In genomic region chr10:102119417-102120141, GRCh38 we compare ENCODE assay signal across 2 cellular contexts.
TF ChIP-seq lines count a peak whose summit lies in the region.

No MANE protein-coding gene starts in this region.

TF ChIP-seq in SK-N-SH treated with all-trans-retinoic acid at 6 μM for 48 hours, 23 proteins besides CTCF, POLR2A, EP300 and RAD21:
- TF ChIP-seq ESRRG (CRISPR knock-in tag; IDR thresholded peaks at IDR 0.05) (no peak), GLIS3 (CRISPR knock-in tag; IDR thresholded peaks at IDR 0.05) (no peak), TCF4 (CRISPR knock-in tag; IDR thresholded peaks at IDR 0.05; ENCODE audit: borderline replicate concordance) (no peak), ZNF70 (CRISPR knock-in tag; IDR thresholded peaks at IDR 0.05) (no peak), CSDC2 (CRISPR knock-in tag; IDR thresholded peaks at IDR 0.05) (no peak), PATZ1 (CRISPR knock-in tag; IDR thresholded peaks at IDR 0.05; ENCODE audit: borderline replicate concordance) (peak; percentile 99)

TF ChIP-seq in K562, 482 proteins besides CTCF, POLR2A, EP300 and RAD21 (continues in another document):
- no peak for TF ChIP-seq CBFA2T3 (IDR thresholded peaks at IDR 0.05)
- no peak for TF ChIP-seq ATF3 (IDR thresholded peaks at IDR 0.05)
- TF ChIP-seq ATF3 (CRISPR knock-in tag; conservative IDR thresholded peaks at IDR 0.05): no peak
- TF ChIP-seq ZNF431 (CRISPR knock-in tag; IDR thresholded peaks at IDR 0.05): no peak
- no peak for TF ChIP-seq NCOA2 (IDR thresholded peaks at IDR 0.05; ENCODE audit: partially characterized antibody in 2 of 2)
- TF ChIP-seq, protein P1, sequence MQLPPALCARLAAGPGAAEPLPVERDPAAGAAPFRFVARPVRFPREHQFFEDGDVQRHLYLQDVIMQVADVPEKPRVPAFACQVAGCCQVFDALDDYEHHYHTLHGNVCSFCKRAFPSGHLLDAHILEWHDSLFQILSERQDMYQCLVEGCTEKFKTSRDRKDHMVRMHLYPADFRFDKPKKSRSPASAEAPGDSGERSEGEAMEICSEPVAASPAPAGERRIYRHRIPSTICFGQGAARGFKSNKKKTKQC (CRISPR knock-in tag; IDR thresholded peaks at IDR 0.05): no peak
- TF ChIP-seq MCM3 (IDR thresholded peaks at IDR 0.05): no peak
- no peak for TF ChIP-seq DACH1 (IDR thresholded peaks at IDR 0.05; ENCODE audit: partially characterized antibody)
- TF ChIP-seq ZNF175 (CRISPR knock-in tag; IDR thresholded peaks at IDR 0.05; ENCODE audit: low read depth): no peak
- no peak for TF ChIP-seq ATF7 (IDR thresholded peaks at IDR 0.05)
- no peak for TF ChIP-seq ZNF592 (IDR thresholded peaks at IDR 0.05)
- TF ChIP-seq FOS (IDR thresholded peaks at IDR 0.05; ENCODE audit: extremely low read depth, insufficient read length): peak; percentile 72
- no peak for TF ChIP-seq MCM2 (IDR thresholded peaks at IDR 0.05; ENCODE audit: low read depth)
- TF ChIP-seq ZNF76 (CRISPR knock-in tag; IDR thresholded peaks at IDR 0.05; ENCODE audit: borderline replicate concordance): no peak
- no peak for TF ChIP-seq YBX1 (IDR thresholded peaks at IDR 0.05)
- TF ChIP-seq PATZ1 (CRISPR knock-in tag; IDR thresholded peaks at IDR 0.05; ENCODE audit: borderline replicate concordance): no peak
- no peak for TF ChIP-seq NR1H2 (CRISPR knock-in tag; IDR thresholded peaks at IDR 0.05)
- no peak for TF ChIP-seq HCFC1 (IDR thresholded peaks at IDR 0.05; ENCODE audit: low read depth, low read length)
- TF ChIP-seq PHB (CRISPR knock-in tag; IDR thresholded peaks at IDR 0.05): no peak
- TF ChIP-seq ZNF655 (CRISPR knock-in tag; IDR thresholded peaks at IDR 0.05): no peak
- TF ChIP-seq, protein P2, sequence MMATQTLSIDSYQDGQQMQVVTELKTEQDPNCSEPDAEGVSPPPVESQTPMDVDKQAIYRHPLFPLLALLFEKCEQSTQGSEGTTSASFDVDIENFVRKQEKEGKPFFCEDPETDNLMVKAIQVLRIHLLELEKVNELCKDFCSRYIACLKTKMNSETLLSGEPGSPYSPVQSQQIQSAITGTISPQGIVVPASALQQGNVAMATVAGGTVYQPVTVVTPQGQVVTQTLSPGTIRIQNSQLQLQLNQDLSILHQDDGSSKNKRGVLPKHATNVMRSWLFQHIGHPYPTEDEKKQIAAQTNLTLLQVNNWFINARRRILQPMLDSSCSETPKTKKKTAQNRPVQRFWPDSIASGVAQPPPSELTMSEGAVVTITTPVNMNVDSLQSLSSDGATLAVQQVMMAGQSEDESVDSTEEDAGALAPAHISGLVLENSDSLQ (IDR thresholded peaks at IDR 0.05): peak; percentile 56
- TF ChIP-seq HDAC1 (IDR thresholded peaks at IDR 0.05): peak in 1 of 2 experiments; percentile 6; a peak in 1 of 4 replicates
- no peak for TF ChIP-seq POLR2AphosphoS5 (IDR thresholded peaks at IDR 0.05; ENCODE audit: control insufficient read depth, insufficient read depth, low read depth, low read length)
- TF ChIP-seq PHTF2 (CRISPR knock-in tag; IDR thresholded peaks at IDR 0.05): no peak
- no peak for TF ChIP-seq SMARCB1 (IDR thresholded peaks at IDR 0.05; ENCODE audit: insufficient read length, low read depth)
- TF ChIP-seq CREB3L1 (IDR thresholded peaks at IDR 0.05; ENCODE audit: borderline replicate concordance, low read depth): no peak
- TF ChIP-seq THRAP3 (IDR thresholded peaks at IDR 0.05; ENCODE audit: borderline replicate concordance): no peak
- TF ChIP-seq SREBF2 (CRISPR knock-in tag; IDR thresholded peaks at IDR 0.05): no peak
- TF ChIP-seq, protein P3, sequence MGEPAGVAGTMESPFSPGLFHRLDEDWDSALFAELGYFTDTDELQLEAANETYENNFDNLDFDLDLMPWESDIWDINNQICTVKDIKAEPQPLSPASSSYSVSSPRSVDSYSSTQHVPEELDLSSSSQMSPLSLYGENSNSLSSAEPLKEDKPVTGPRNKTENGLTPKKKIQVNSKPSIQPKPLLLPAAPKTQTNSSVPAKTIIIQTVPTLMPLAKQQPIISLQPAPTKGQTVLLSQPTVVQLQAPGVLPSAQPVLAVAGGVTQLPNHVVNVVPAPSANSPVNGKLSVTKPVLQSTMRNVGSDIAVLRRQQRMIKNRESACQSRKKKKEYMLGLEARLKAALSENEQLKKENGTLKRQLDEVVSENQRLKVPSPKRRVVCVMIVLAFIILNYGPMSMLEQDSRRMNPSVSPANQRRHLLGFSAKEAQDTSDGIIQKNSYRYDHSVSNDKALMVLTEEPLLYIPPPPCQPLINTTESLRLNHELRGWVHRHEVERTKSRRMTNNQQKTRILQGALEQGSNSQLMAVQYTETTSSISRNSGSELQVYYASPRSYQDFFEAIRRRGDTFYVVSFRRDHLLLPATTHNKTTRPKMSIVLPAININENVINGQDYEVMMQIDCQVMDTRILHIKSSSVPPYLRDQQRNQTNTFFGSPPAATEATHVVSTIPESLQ (CRISPR knock-in tag; IDR thresholded peaks at IDR 0.05): no peak
- 0 out of 2 replicates have a peak, but pooled peaks have one; percentile 15 for TF ChIP-seq TEAD2 (tag; IDR thresholded peaks at IDR 0.05)
- TF ChIP-seq MECOM (CRISPR knock-in tag; IDR thresholded peaks at IDR 0.05): no peak
- TF ChIP-seq SMAD2 (IDR thresholded peaks at IDR 0.05; ENCODE audit: low read depth, low read length): no peak
- no peak for TF ChIP-seq NCOA6 (IDR thresholded peaks at IDR 0.05)
- TF ChIP-seq BRF2 (IDR thresholded peaks at IDR 0.05; ENCODE audit: borderline replicate concordance, insufficient read depth, insufficient read length): no peak
- TF ChIP-seq, protein P4, sequence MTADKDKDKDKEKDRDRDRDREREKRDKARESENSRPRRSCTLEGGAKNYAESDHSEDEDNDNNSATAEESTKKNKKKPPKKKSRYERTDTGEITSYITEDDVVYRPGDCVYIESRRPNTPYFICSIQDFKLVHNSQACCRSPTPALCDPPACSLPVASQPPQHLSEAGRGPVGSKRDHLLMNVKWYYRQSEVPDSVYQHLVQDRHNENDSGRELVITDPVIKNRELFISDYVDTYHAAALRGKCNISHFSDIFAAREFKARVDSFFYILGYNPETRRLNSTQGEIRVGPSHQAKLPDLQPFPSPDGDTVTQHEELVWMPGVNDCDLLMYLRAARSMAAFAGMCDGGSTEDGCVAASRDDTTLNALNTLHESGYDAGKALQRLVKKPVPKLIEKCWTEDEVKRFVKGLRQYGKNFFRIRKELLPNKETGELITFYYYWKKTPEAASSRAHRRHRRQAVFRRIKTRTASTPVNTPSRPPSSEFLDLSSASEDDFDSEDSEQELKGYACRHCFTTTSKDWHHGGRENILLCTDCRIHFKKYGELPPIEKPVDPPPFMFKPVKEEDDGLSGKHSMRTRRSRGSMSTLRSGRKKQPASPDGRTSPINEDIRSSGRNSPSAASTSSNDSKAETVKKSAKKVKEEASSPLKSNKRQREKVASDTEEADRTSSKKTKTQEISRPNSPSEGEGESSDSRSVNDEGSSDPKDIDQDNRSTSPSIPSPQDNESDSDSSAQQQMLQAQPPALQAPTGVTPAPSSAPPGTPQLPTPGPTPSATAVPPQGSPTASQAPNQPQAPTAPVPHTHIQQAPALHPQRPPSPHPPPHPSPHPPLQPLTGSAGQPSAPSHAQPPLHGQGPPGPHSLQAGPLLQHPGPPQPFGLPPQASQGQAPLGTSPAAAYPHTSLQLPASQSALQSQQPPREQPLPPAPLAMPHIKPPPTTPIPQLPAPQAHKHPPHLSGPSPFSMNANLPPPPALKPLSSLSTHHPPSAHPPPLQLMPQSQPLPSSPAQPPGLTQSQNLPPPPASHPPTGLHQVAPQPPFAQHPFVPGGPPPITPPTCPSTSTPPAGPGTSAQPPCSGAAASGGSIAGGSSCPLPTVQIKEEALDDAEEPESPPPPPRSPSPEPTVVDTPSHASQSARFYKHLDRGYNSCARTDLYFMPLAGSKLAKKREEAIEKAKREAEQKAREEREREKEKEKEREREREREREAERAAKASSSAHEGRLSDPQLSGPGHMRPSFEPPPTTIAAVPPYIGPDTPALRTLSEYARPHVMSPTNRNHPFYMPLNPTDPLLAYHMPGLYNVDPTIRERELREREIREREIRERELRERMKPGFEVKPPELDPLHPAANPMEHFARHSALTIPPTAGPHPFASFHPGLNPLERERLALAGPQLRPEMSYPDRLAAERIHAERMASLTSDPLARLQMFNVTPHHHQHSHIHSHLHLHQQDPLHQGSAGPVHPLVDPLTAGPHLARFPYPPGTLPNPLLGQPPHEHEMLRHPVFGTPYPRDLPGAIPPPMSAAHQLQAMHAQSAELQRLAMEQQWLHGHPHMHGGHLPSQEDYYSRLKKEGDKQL (CRISPR knock-in tag; IDR thresholded peaks at IDR 0.05; ENCODE audit: borderline replicate concordance): no peak
- peak; percentile 29 for TF ChIP-seq TEAD4 (IDR thresholded peaks at IDR 0.05; ENCODE audit: low read length)
- TF ChIP-seq TEAD4 (CRISPR knock-in tag; IDR thresholded peaks at IDR 0.05; ENCODE audit: borderline replicate concordance): no peak
- TF ChIP-seq NUFIP1 (IDR thresholded peaks at IDR 0.05; ENCODE audit: partially characterized antibody): no peak
- no peak for TF ChIP-seq CHD2 (IDR thresholded peaks at IDR 0.05; ENCODE audit: low read depth, low read length)
- no peak for TF ChIP-seq ZNF445 (CRISPR knock-in tag; IDR thresholded peaks at IDR 0.05; ENCODE audit: low read depth)
- peak; percentile 97 for TF ChIP-seq NFYB (IDR thresholded peaks at IDR 0.05; ENCODE audit: extremely low read depth, insufficient read length)
- no peak for TF ChIP-seq ZSCAN32 (CRISPR knock-in tag; IDR thresholded peaks at IDR 0.05)
